1 cellular context compared by ENCODE assay signal in the genomic region with DNA sequence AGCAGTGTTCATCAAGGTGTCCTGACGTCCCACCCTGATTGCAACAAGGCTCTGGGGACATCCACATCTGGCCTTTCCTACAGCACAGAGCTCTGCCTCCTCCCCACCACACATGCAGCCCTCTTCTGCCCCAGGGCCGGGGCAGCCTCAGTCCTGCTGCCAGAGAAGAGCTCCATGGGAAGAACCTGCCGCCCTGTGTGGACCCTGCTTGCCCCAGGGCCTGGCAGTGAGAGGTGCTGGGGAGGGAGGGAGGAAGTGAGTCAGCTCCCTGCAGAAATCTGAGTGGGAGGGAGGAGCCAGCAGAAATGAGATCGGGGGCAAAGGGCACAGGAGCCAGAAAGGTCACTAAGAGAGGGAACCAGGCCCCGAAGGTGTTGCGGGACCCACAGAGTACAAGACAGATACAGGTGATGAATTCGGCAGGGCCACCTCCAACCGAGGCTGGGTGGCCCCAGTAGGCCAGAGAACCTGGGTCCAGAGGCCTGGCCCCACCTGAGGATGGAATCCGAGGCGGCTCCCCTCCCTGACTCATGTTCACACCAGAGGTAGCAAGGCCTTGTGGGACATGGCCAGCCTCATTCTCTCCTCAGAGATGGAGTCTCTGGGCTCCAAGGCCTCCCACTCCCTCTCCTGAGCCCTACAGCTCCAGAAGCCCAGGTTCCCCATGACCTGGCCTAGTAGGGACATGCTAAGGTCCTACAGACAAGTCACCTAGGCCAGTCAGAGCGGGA.
TF ChIP-seq lines count a peak whose summit lies in the region.

No MANE protein-coding gene starts in this region.

TF ChIP-seq in K562, 482 proteins besides CTCF, POLR2A, EP300 and RAD21 (continued from another document and continues in another):
- TF ChIP-seq, protein P1, sequence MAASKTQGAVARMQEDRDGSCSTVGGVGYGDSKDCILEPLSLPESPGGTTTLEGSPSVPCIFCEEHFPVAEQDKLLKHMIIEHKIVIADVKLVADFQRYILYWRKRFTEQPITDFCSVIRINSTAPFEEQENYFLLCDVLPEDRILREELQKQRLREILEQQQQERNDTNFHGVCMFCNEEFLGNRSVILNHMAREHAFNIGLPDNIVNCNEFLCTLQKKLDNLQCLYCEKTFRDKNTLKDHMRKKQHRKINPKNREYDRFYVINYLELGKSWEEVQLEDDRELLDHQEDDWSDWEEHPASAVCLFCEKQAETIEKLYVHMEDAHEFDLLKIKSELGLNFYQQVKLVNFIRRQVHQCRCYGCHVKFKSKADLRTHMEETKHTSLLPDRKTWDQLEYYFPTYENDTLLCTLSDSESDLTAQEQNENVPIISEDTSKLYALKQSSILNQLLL (CRISPR knock-in tag; IDR thresholded peaks at IDR 0.05; ENCODE audit: borderline replicate concordance), result no peak
- TF ChIP-seq JUND (IDR thresholded peaks at IDR 0.05; ENCODE audit: borderline replicate concordance, low read depth, low read length) (peak; percentile 93), JUND (tag; IDR thresholded peaks at IDR 0.05; ENCODE audit: borderline replicate concordance, low read depth, low read length) (peak; percentile 89; the same call in 2 of the 3 replicates), GATAD2A (IDR thresholded peaks at IDR 0.05) (peak; percentile 57; the same call in 1 of the 2 replicates), ZNF584 (CRISPR knock-in tag; IDR thresholded peaks at IDR 0.05; ENCODE audit: low read depth) (no peak), TCF7L2 (IDR thresholded peaks at IDR 0.05; ENCODE audit: low read depth, low read length) (no peak), C11orf30 (IDR thresholded peaks at IDR 0.05; ENCODE audit: low read depth) (peak; percentile 76), ZNF431 (CRISPR knock-in tag; IDR thresholded peaks at IDR 0.05) (no peak), ZNF165 (CRISPR knock-in tag; IDR thresholded peaks at IDR 0.05; ENCODE audit: borderline replicate concordance) (no peak), TAF15 (IDR thresholded peaks at IDR 0.05; ENCODE audit: low read depth, low read length) (no peak), ZNF79 (CRISPR knock-in tag; IDR thresholded peaks at IDR 0.05; ENCODE audit: low read depth) (no peak), POLR3A (IDR thresholded peaks at IDR 0.05; ENCODE audit: borderline replicate concordance, extremely low read depth, insufficient read depth, insufficient read length) (no peak), MED1 (CRISPR knock-in tag; IDR thresholded peaks at IDR 0.05; ENCODE audit: borderline replicate concordance) (no peak), KDM5B (IDR thresholded peaks at IDR 0.05; ENCODE audit: insufficient replicate concordance, low read depth, low read length) (no peak), PTRF (tag; IDR thresholded peaks at IDR 0.05) (no peak), KDM1A (IDR thresholded peaks at IDR 0.05) (peak; percentile 90 to 92), CEBPG (CRISPR knock-in tag; IDR thresholded peaks at IDR 0.05) (no peak), CEBPG (tag; conservative IDR thresholded peaks at IDR 0.05 in 1 of 2, IDR thresholded peaks at IDR 0.05 in 1 of 2) (no peak), ELF2 (CRISPR knock-in tag; IDR thresholded peaks at IDR 0.05) (no peak), ETV6 (IDR thresholded peaks at IDR 0.05; ENCODE audit: borderline replicate concordance in 1 of 2, low read depth in 2 of 2, low read length in 1 of 2) (no peak), ETV6 (CRISPR knock-in tag; IDR thresholded peaks at IDR 0.05; ENCODE audit: borderline replicate concordance) (no peak), TEAD2 (tag; IDR thresholded peaks at IDR 0.05) (no peak), ETV5 (CRISPR knock-in tag; IDR thresholded peaks at IDR 0.05; ENCODE audit: low read depth) (0 out of 2 replicates have a peak, but pooled peaks have one; percentile 30), HNRNPUL1 (IDR thresholded peaks at IDR 0.05; ENCODE audit: low read length) (no peak), CBX3 (IDR thresholded peaks at IDR 0.05; ENCODE audit: borderline replicate concordance in 1 of 2, low read length in 2 of 2) (no peak), ZNF232 (CRISPR knock-in tag; IDR thresholded peaks at IDR 0.05) (no peak), KLF1 (tag; IDR thresholded peaks at IDR 0.05) (0 out of 2 replicates have a peak, but pooled peaks have one; percentile 21)
- TF ChIP-seq, protein P2, sequence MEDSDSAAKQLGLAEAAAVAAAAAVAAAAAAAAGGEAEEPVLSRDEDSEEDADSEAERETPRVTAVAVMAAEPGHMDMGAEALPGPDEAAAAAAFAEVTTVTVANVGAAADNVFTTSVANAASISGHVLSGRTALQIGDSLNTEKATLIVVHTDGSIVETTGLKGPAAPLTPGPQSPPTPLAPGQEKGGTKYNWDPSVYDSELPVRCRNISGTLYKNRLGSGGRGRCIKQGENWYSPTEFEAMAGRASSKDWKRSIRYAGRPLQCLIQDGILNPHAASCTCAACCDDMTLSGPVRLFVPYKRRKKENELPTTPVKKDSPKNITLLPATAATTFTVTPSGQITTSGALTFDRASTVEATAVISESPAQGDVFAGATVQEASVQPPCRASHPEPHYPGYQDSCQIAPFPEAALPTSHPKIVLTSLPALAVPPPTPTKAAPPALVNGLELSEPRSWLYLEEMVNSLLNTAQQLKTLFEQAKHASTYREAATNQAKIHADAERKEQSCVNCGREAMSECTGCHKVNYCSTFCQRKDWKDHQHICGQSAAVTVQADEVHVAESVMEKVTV (CRISPR knock-in tag; IDR thresholded peaks at IDR 0.05), result no peak
- TF ChIP-seq, protein P3, sequence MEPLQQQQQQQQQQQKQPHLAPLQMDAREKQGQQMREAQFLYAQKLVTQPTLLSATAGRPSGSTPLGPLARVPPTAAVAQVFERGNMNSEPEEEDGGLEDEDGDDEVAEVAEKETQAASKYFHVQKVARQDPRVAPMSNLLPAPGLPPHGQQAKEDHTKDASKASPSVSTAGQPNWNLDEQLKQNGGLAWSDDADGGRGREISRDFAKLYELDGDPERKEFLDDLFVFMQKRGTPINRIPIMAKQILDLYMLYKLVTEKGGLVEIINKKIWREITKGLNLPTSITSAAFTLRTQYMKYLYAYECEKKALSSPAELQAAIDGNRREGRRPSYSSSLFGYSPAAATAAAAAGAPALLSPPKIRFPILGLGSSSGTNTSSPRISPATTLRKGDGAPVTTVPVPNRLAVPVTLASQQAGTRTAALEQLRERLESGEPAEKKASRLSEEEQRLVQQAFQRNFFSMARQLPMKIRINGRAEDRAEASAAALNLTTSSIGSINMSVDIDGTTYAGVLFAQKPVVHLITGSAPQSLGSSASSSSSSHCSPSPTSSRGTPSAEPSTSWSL (CRISPR knock-in tag; IDR thresholded peaks at IDR 0.05; ENCODE audit: borderline replicate concordance), result no peak
- TF ChIP-seq, protein P4, sequence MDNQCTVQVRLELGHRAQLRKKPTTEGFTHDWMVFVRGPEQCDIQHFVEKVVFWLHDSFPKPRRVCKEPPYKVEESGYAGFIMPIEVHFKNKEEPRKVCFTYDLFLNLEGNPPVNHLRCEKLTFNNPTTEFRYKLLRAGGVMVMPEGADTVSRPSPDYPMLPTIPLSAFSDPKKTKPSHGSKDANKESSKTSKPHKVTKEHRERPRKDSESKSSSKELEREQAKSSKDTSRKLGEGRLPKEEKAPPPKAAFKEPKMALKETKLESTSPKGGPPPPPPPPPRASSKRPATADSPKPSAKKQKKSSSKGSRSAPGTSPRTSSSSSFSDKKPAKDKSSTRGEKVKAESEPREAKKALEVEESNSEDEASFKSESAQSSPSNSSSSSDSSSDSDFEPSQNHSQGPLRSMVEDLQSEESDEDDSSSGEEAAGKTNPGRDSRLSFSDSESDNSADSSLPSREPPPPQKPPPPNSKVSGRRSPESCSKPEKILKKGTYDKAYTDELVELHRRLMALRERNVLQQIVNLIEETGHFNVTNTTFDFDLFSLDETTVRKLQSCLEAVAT (IDR thresholded peaks at IDR 0.05), result no peak
- TF ChIP-seq, protein P5, sequence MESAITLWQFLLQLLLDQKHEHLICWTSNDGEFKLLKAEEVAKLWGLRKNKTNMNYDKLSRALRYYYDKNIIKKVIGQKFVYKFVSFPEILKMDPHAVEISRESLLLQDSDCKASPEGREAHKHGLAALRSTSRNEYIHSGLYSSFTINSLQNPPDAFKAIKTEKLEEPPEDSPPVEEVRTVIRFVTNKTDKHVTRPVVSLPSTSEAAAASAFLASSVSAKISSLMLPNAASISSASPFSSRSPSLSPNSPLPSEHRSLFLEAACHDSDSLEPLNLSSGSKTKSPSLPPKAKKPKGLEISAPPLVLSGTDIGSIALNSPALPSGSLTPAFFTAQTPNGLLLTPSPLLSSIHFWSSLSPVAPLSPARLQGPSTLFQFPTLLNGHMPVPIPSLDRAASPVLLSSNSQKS (CRISPR knock-in tag; IDR thresholded peaks at IDR 0.05), result no peak
- TF ChIP-seq, protein P6, sequence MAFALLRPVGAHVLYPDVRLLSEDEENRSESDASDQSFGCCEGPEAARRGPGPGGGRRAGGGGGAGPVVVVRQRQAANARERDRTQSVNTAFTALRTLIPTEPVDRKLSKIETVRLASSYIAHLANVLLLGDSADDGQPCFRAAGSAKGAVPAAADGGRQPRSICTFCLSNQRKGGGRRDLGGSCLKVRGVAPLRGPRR (CRISPR knock-in tag; IDR thresholded peaks at IDR 0.05), result no peak
- TF ChIP-seq, protein P7, sequence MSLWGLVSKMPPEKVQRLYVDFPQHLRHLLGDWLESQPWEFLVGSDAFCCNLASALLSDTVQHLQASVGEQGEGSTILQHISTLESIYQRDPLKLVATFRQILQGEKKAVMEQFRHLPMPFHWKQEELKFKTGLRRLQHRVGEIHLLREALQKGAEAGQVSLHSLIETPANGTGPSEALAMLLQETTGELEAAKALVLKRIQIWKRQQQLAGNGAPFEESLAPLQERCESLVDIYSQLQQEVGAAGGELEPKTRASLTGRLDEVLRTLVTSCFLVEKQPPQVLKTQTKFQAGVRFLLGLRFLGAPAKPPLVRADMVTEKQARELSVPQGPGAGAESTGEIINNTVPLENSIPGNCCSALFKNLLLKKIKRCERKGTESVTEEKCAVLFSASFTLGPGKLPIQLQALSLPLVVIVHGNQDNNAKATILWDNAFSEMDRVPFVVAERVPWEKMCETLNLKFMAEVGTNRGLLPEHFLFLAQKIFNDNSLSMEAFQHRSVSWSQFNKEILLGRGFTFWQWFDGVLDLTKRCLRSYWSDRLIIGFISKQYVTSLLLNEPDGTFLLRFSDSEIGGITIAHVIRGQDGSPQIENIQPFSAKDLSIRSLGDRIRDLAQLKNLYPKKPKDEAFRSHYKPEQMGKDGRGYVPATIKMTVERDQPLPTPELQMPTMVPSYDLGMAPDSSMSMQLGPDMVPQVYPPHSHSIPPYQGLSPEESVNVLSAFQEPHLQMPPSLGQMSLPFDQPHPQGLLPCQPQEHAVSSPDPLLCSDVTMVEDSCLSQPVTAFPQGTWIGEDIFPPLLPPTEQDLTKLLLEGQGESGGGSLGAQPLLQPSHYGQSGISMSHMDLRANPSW (CRISPR knock-in tag; IDR thresholded peaks at IDR 0.05), result no peak
- TF ChIP-seq, protein P8, sequence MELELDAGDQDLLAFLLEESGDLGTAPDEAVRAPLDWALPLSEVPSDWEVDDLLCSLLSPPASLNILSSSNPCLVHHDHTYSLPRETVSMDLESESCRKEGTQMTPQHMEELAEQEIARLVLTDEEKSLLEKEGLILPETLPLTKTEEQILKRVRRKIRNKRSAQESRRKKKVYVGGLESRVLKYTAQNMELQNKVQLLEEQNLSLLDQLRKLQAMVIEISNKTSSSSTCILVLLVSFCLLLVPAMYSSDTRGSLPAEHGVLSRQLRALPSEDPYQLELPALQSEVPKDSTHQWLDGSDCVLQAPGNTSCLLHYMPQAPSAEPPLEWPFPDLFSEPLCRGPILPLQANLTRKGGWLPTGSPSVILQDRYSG (tag; conservative IDR thresholded peaks at IDR 0.05; ENCODE audit: low read depth), result no peak
- TF ChIP-seq, protein P9, sequence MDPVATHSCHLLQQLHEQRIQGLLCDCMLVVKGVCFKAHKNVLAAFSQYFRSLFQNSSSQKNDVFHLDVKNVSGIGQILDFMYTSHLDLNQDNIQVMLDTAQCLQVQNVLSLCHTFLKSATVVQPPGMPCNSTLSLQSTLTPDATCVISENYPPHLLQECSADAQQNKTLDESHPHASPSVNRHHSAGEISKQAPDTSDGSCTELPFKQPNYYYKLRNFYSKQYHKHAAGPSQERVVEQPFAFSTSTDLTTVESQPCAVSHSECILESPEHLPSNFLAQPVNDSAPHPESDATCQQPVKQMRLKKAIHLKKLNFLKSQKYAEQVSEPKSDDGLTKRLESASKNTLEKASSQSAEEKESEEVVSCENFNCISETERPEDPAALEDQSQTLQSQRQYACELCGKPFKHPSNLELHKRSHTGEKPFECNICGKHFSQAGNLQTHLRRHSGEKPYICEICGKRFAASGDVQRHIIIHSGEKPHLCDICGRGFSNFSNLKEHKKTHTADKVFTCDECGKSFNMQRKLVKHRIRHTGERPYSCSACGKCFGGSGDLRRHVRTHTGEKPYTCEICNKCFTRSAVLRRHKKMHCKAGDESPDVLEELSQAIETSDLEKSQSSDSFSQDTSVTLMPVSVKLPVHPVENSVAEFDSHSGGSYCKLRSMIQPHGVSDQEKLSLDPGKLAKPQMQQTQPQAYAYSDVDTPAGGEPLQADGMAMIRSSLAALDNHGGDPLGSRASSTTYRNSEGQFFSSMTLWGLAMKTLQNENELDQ (CRISPR knock-in tag; IDR thresholded peaks at IDR 0.05; ENCODE audit: borderline replicate concordance), result no peak
- TF ChIP-seq, protein P10, sequence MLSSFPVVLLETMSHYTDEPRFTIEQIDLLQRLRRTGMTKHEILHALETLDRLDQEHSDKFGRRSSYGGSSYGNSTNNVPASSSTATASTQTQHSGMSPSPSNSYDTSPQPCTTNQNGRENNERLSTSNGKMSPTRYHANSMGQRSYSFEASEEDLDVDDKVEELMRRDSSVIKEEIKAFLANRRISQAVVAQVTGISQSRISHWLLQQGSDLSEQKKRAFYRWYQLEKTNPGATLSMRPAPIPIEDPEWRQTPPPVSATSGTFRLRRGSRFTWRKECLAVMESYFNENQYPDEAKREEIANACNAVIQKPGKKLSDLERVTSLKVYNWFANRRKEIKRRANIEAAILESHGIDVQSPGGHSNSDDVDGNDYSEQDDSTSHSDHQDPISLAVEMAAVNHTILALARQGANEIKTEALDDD (IDR thresholded peaks at IDR 0.05), result no peak
- TF ChIP-seq, protein P11, sequence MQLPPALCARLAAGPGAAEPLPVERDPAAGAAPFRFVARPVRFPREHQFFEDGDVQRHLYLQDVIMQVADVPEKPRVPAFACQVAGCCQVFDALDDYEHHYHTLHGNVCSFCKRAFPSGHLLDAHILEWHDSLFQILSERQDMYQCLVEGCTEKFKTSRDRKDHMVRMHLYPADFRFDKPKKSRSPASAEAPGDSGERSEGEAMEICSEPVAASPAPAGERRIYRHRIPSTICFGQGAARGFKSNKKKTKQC (CRISPR knock-in tag; IDR thresholded peaks at IDR 0.05), result no peak
- TF ChIP-seq, protein P12, sequence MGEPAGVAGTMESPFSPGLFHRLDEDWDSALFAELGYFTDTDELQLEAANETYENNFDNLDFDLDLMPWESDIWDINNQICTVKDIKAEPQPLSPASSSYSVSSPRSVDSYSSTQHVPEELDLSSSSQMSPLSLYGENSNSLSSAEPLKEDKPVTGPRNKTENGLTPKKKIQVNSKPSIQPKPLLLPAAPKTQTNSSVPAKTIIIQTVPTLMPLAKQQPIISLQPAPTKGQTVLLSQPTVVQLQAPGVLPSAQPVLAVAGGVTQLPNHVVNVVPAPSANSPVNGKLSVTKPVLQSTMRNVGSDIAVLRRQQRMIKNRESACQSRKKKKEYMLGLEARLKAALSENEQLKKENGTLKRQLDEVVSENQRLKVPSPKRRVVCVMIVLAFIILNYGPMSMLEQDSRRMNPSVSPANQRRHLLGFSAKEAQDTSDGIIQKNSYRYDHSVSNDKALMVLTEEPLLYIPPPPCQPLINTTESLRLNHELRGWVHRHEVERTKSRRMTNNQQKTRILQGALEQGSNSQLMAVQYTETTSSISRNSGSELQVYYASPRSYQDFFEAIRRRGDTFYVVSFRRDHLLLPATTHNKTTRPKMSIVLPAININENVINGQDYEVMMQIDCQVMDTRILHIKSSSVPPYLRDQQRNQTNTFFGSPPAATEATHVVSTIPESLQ (CRISPR knock-in tag; IDR thresholded peaks at IDR 0.05), result no peak
